Comparison of ENCODE assay signal across 12 cellular contexts in genomic region chr12:128570191-128571065, GRCh38.
DNase-seq lines count a peak whose midpoint lies in the region; ATAC-seq and TF ChIP-seq lines count a peak whose summit lies in the region.
"Had no signal": no experiment of that assay in that cellular context is flagged by ENCODE, and none has a peak within 500 bp of the region (broad histone marks: within the 10 kb centered on the region; RNA-seq: fewer than 3 reads in every experiment).

No MANE protein-coding gene starts in this region.

- H3K27ac Mint-ChIP-seq in natural killer cell treated with Interleukin-12 subunit alpha and Interleukin-12 subunit beta and Interleukin-15 and Interleukin-18, amount 100 ng/mL, for 72 hours: peak overlapping the region; percentile 57 to 76

- no peaks in the 10 kb centered on the region for H3K36me3 Mint-ChIP-seq in natural killer cell treated with Interleukin-12 subunit alpha and Interleukin-12 subunit beta and Interleukin-15 and Interleukin-18, amount 100 ng/mL, for 72 hours

- peak overlapping the region; percentile 57 for H3K4me3 Mint-ChIP-seq in natural killer cell treated with Interleukin-12 subunit alpha and Interleukin-12 subunit beta and Interleukin-15 and Interleukin-18, amount 100 ng/mL, for 72 hours

- H3K4me3 ChIP-seq in right atrium auricular region: no peak overlapping the region
- H3K4me3 ChIP-seq: heart right ventricle had no signal

- peaks cover 0 to 9% of the 10 kb centered on the region in 2 donors for H3K27me3 Mint-ChIP-seq in natural killer cell treated with Interleukin-12 subunit alpha and Interleukin-12 subunit beta and Interleukin-15 and Interleukin-18, amount 100 ng/mL, for 72 hours

- no peaks in the 10 kb centered on the region for H3K36me3 ChIP-seq in right atrium auricular region
- H3K36me3 ChIP-seq: heart right ventricle had no signal

- no peak for TF ChIP-seq CTCF in right atrium auricular region (IDR thresholded peaks at IDR 0.05)

- peak; percentile 63 for ATAC-seq in GM21576 (IDR thresholded peaks at IDR 0.05; ENCODE audit: unreplicated experiment)
- peak; percentile 47 for ATAC-seq in HG03520 (IDR thresholded peaks at IDR 0.05; ENCODE audit: unreplicated experiment)
- peak; percentile 86 to 89 for ATAC-seq in natural killer cell treated with Interleukin-12 subunit alpha and Interleukin-12 subunit beta and Interleukin-15 and Interleukin-18, amount 100 ng/mL, for 72 hours
- ATAC-seq: heart right ventricle had no signal

- no peaks in the 10 kb centered on the region for H3K4me1 ChIP-seq in right atrium auricular region
- H3K4me1 ChIP-seq: heart right ventricle had no signal

- DNase-seq in activated CD4-positive, alpha-beta T cell treated with anti-CD3 and anti-CD28 coated beads, Interleukin-2, amount 50 U/mL, for 48 hours: peak; percentile 4 to 9
- DNase-seq in activated CD4-positive, alpha-beta T cell treated with anti-CD3 and anti-CD28 coated beads, Interleukin-2, amount 50 U/mL, for 4 hours: no peak
- DNase-seq in natural killer cell treated with Interleukin-12 subunit alpha and Interleukin-12 subunit beta and Interleukin-15 and Interleukin-18, amount 100 ng/mL, for 72 hours (ENCODE audit: low spot score): no peak
- no peak for DNase-seq in right atrium auricular region (ENCODE audit: low spot score)
- no peak for DNase-seq in NCI-H2171 treated with DMSO at 0.1 percent for 48 hours (lab: John Stamatoyannopoulos, UW)
- no peak for DNase-seq in posterior vena cava (ENCODE audit: low spot score)
- DNase-seq: aorta; effector memory CD4-positive, alpha-beta T cell; heart right ventricle; NCI-H146 had no signal

- no peaks in the 10 kb centered on the region for H3K27me3 ChIP-seq in right atrium auricular region

- peaks cover 0 to 3% of the 10 kb centered on the region in 2 donors for H3K9me3 ChIP-seq in right atrium auricular region

- peaks cover 16 to 35% of the 10 kb centered on the region in 2 donors for H3K4me1 Mint-ChIP-seq in natural killer cell treated with Interleukin-12 subunit alpha and Interleukin-12 subunit beta and Interleukin-15 and Interleukin-18, amount 100 ng/mL, for 72 hours (ENCODE audit: low read depth in 2 of 2)

- intact Hi-C loops in posterior vena cava (cut with DNase I): no loop called here

- no peak overlapping the region for H3K27ac ChIP-seq in right atrium auricular region
- H3K27ac ChIP-seq: heart right ventricle had no signal

- no peaks in the 10 kb centered on the region for H3K9me3 Mint-ChIP-seq in natural killer cell treated with Interleukin-12 subunit alpha and Interleukin-12 subunit beta and Interleukin-15 and Interleukin-18, amount 100 ng/mL, for 72 hours

Comparison
In these comparisons a context has a peak if more than half of its experiments do, and no peak if none do; other contexts are left out.
1. DNase-seq: peak in activated CD4-positive, alpha-beta T cell treated with anti-CD3 and anti-CD28 coated beads, Interleukin-2, amount 50 U/mL, for 48 hours (2 of 2); none in activated CD4-positive, alpha-beta T cell treated with anti-CD3 and anti-CD28 coated beads, Interleukin-2, amount 50 U/mL, for 4 hours (0 of 2), natural killer cell treated with Interleukin-12 subunit alpha and Interleukin-12 subunit beta and Interleukin-15 and Interleukin-18, amount 100 ng/mL, for 72 hours (single experiment), right atrium auricular region (single experiment), NCI-H2171 treated with DMSO at 0.1 percent for 48 hours (single experiment) and posterior vena cava (single experiment).
2. Peak in every context shown above with its lines, with median percentiles within 50 percentile points of each other: ATAC-seq.